In genomic region chr2:60583604-60584003, GRCh38 we compare ENCODE assay signal across 28 cellular contexts.
"Had no signal": no experiment of that assay in that cellular context is flagged by ENCODE, and none has a peak within 500 bp of the region (broad histone marks: within the 10 kb centered on the region; RNA-seq: fewer than 3 reads in every experiment).

No MANE protein-coding gene starts in this region.

- H3K4me2 ChIP-seq: smooth muscle cell had no signal

- DNase-seq: naive B cell; naive thymus-derived CD8-positive, alpha-beta T cell; nephron progenitor cell; nucleus accumbens; pancreas; psoas muscle; right cardiac atrium; spleen; stimulated activated CD4-positive, alpha-beta T cell treated with anti-CD3 and anti-CD28 coated beads, Interleukin-12 subunit alpha, Interleukin-12 subunit beta, amount 100 ng/mL, for 4 hours; stimulated activated CD4-positive, alpha-beta T cell treated with anti-CD3 and anti-CD28 coated beads, Interleukin-1b, Interleukin-23, amount 100 ng/mL, for 48 hours; stimulated activated CD4-positive, alpha-beta T cell treated with anti-CD3 and anti-CD28 coated beads, Interleukin-4, amount 100 ng/mL, for 1 hour; stimulated activated CD4-positive, alpha-beta T cell treated with anti-CD3 and anti-CD28 coated beads, Interleukin-4, amount 100 ng/mL, for 4 hours; stimulated activated CD8-positive, alpha-beta memory T cell treated with anti-CD3 and anti-CD28 coated beads, Interleukin-4, amount 100 ng/mL, for 48 hours; stimulated activated naive CD4-positive, alpha-beta T cell; stimulated activated naive CD8-positive, alpha-beta T cell treated with anti-CD3 and anti-CD28 coated beads, Interleukin-15, amount 100 ng/mL, for 72 hours; stimulated activated naive CD8-positive, alpha-beta T cell treated with anti-CD3 and anti-CD28 coated beads, Interleukin-15, Interleukin-2, amounts not matched to agents 100 U/mL and 50 U/mL, for 24 hours; substantia nigra; thyroid gland; upper lobe of left lung; uterus had no signal

- H3K36me3 ChIP-seq: neutrophil, pancreas, spleen, thoracic aorta, thyroid gland, tibial nerve, upper lobe of left lung, uterus had no signal

- ATAC-seq: naive thymus-derived CD8-positive, alpha-beta T cell; natural killer cell treated with Interleukin-12 subunit alpha and Interleukin-12 subunit beta and Interleukin-15 and Interleukin-18, amount 100 ng/mL, for 72 hours; pancreas; psoas muscle; right cardiac atrium; sciatic nerve; stimulated activated memory B cell treated with anti-CD40 and anti-IgM and Interleukin-4, amounts not matched to agents 10 μg/mL and 1 μg/mL and 100 μg/mL, for 72 hours; stimulated activated naive CD8-positive, alpha-beta T cell treated with anti-CD3 and anti-CD28 coated beads, Interleukin-15, amount 100 ng/mL, for 72 hours; stimulated activated naive CD8-positive, alpha-beta T cell treated with anti-CD3 and anti-CD28 coated beads, Interleukin-15, Interleukin-2, amounts not matched to agents 100 U/mL and 50 U/mL, for 24 hours had no signal

- H3K4me1 ChIP-seq: pancreas, psoas muscle, thyroid gland, uterus had no signal

- H3K9me3 ChIP-seq: neutrophil, pancreas, psoas muscle, spleen, thoracic aorta, thyroid gland, tibial nerve, upper lobe of left lung, uterus had no signal

- FAIRE-seq: pancreas had no signal

- H3K27me3 ChIP-seq: pancreas, thyroid gland had no signal

- H3K27ac ChIP-seq: neutrophil, pancreas, psoas muscle, skin epidermis, spleen, thoracic aorta, thyroid gland, tibial nerve, upper lobe of left lung, uterus had no signal

- H3K4me3 ChIP-seq: pancreas, psoas muscle, skin epidermis, smooth muscle cell, spleen, thoracic aorta, thyroid gland, tibial nerve, upper lobe of left lung, uterus had no signal
